Comparison of ENCODE assay signal across 8 cellular contexts in genomic region chr3:33074217-33075067, GRCh38. TPM values are rescaled to one million over a fixed set of nuclear protein-coding genes. Genes with fewer than 3 reads are reported as not detected.
DNase-seq lines count a peak whose midpoint lies in the region; ATAC-seq, FAIRE-seq and TF ChIP-seq lines count a peak whose summit lies in the region.

No MANE protein-coding gene starts in this region.

- no peak overlapping the region for H3K27ac ChIP-seq in adrenal gland
- no peak overlapping the region for H3K27ac ChIP-seq in left ventricle myocardium inferior (replicated peaks)

- H3K9me3 ChIP-seq in adrenal gland (replicated peaks in 1 of 3) = no peaks in the 10 kb centered on the region
- H3K9me3 ChIP-seq in left ventricle myocardium inferior (replicated peaks) = no peaks in the 10 kb centered on the region

- CTCF ChIA-PET in AG04449 (lab: Yijun Ruan, JAX) = interaction anchor here (0.6 to 8.5 kb wide), 39 partner anchors 8 to 712 kb away, joined by 3 to 122 read pairs (median 4); partner anchors contain the start of gene CRTAP

- POLR2A ChIA-PET in AG04449 (lab: Yijun Ruan, JAX) = interaction anchor here (0.6 kb wide), 1 partner anchor 11 kb away, joined by 3 read pairs; no protein-coding TSS in a partner anchor

- no peaks in the 10 kb centered on the region for H3K36me3 ChIP-seq in adrenal gland (replicated peaks in 1 of 2)
- H3K36me3 ChIP-seq in left ventricle myocardium inferior = peaks cover 22% of the 10 kb centered on the region

- no peak for ATAC-seq in HG03520 (IDR thresholded peaks at IDR 0.05; ENCODE audit: unreplicated experiment)

- DNase-seq in AG04449 (ENCODE audit: low read depth, low spot score) = no peak
- peak; percentile 52 for DNase-seq in GM18507 (ENCODE audit: extremely low spot score, insufficient read length, low read depth)
- peak; percentile 50 for DNase-seq in M059J (ENCODE audit: low read depth)
- DNase-seq in T follicular helper cell (ENCODE audit: low read depth) = peak; percentile 45
- peak; percentile 41 to 86 (median 70) for DNase-seq in adrenal gland
- peak; percentile 45 for DNase-seq in left ventricle myocardium inferior
- no peak for DNase-seq in retinal pigment epithelial cell (ENCODE audit: low read depth)

- TF ChIP-seq POLR2A in adrenal gland (IDR thresholded peaks at IDR 0.05) = no peak

- intact Hi-C loops in adrenal gland (cut with DNase I) = loop anchor here (2.0 to 5.0 kb wide), 2 partner anchors 127 to 128 kb away; no protein-coding TSS in a partner anchor
- intact Hi-C loops in left ventricle myocardium inferior (cut with micrococcal nuclease) = no loop called here

- H3K4me3 ChIP-seq in AG04449 (ENCODE audit: low read depth, low read length) (no peak overlapping the region), adrenal gland (no peak overlapping the region), left ventricle myocardium inferior (no peak overlapping the region), retinal pigment epithelial cell (ENCODE audit: low read length) (no peak overlapping the region)

- H3K27me3 ChIP-seq in adrenal gland (no peaks in the 10 kb centered on the region), left ventricle myocardium inferior (ENCODE audit: low read depth) (no peaks in the 10 kb centered on the region)

- H3K4me1 ChIP-seq in adrenal gland (replicated peaks in 1 of 2) (peaks cover 11 to 12% of the 10 kb centered on the region in 2 donors), left ventricle myocardium inferior (no peaks in the 10 kb centered on the region)

- 61 to 67% (median 64%) methylated on average over 13 of the region's 13 CpGs for WGBS in adrenal gland, 4 donors

- FAIRE-seq in GM18507 (lab: Jason Lieb, UNC) = peak; percentile 79

- TF ChIP-seq CTCF in AG04449 (IDR thresholded peaks at IDR 0.05; ENCODE audit: insufficient read depth, low read length, missing control alignments) = peak; percentile 91
- peak; percentile 63 to 85 (median 82) for TF ChIP-seq CTCF in adrenal gland (IDR thresholded peaks at IDR 0.05)
- peak; percentile 88 for TF ChIP-seq CTCF in left ventricle myocardium inferior (IDR thresholded peaks at IDR 0.05; ENCODE audit: borderline replicate concordance)
- TF ChIP-seq CTCF in retinal pigment epithelial cell (conservative IDR thresholded peaks at IDR 0.05; ENCODE audit: low read depth, low read length) = peak; percentile 100

RNA-seq across cellular contexts. Expression of gene GLB1, which starts 22.5 kb away (rescaled TPM):
- total RNA-seq in M059J (2014; rRNA removed; shearing (Covaris generic)) = 61.6 and 98.2 TPM in 2 replicates
- total RNA-seq in adrenal gland (100 to 1,000 TPM in 4 of 8 donors, 10 to 100 TPM in 4; 67.6 to 182 (median 101) TPM), left ventricle myocardium inferior (23.5 TPM)
- polyA plus RNA-seq in adrenal gland = 10 to 100 TPM; 10.8 to 59.3 (median 13.2) TPM

RNA-seq across cellular contexts. Expression of gene TMPPE, which starts 22.5 kb away (rescaled TPM):
- total RNA-seq in M059J (2014; rRNA removed; shearing (Covaris generic)) = 1.3 and 3.4 TPM in 2 replicates
- 10 to 100 TPM in 1 of 8 donors, 1 to 10 TPM in 7; 3.3 to 10.1 (median 7.3) TPM for total RNA-seq in adrenal gland
- 1 to 10 TPM in 1 of 3 donors, under 1 TPM in 2; 0.17 to 1.3 (median 0.80) TPM for polyA plus RNA-seq in adrenal gland
- 4.0 TPM for total RNA-seq in left ventricle myocardium inferior

RNA-seq across cellular contexts. Expression of gene CRTAP, which starts 39.4 kb away (rescaled TPM):
- total RNA-seq in M059J (2014; rRNA removed; shearing (Covaris generic)) = 280 and 301 TPM in 2 replicates
- total RNA-seq in adrenal gland = 100 to 1,000 TPM; 154 to 677 (median 337) TPM
- polyA plus RNA-seq in adrenal gland = 100 to 1,000 TPM in 1 of 3 donors, 10 to 100 TPM in 2; 64.5 to 147 (median 87.4) TPM
- total RNA-seq in left ventricle myocardium inferior = 95.1 TPM

Comparison
In these comparisons a context has a peak if more than half of its experiments do, and no peak if none do; other contexts are left out.
1. DNase-seq: peak in GM18507 (single experiment), M059J (single experiment), T follicular helper cell (single experiment), adrenal gland (7 of 7) and left ventricle myocardium inferior (single experiment); none in AG04449 (single experiment) and retinal pigment epithelial cell (single experiment).
2. Peak in every context shown above with its lines, with median percentiles within 50 percentile points of each other: CTCF ChIP-seq.